ENCODE assay signal across 8 cellular contexts in the genomic region with DNA sequence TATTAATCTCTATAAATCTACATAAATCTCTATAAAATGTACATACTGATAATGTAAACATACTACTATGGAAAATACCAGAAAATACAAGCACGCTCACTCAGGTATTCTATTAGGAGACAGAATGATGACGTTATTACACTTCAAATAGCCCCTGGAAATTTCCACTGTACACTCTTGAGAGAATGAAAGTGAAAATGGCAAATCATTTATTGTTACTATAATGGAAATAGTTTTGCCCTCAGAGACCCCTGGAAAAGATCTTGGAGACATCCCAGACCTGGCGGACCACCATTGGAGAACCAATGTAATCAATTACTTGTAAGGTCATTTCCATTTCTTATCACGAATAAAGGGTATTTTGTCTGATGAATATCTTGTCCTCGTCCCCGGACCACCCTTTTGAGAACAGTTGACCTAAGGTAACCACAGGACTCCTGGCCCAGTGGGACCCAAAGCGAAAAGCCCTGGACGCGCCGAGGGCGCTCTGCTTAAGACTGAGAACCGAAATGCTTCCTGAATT. TPM values are rescaled to one million over a fixed set of nuclear protein-coding genes. Genes with fewer than 3 reads are reported as not detected.
DNase-seq lines count a peak whose midpoint lies in the region; ATAC-seq, FAIRE-seq and TF ChIP-seq lines count a peak whose summit lies in the region.

No MANE protein-coding gene starts in this region.

- H3K9me3 ChIP-seq in NT2/D1 (ENCODE audit: insufficient read depth, low read length) (no peaks in the 10 kb centered on the region), H1 (ENCODE audit: insufficient read depth in 2 of 2, low read depth in 1 of 2, low read length in 1 of 2) (no peaks in the 10 kb centered on the region)

- H3K9me3 Mint-ChIP-seq in activated CD4-positive, alpha-beta T cell treated with anti-CD3 and anti-CD28 coated beads for 36 hours (ENCODE audit: low read depth): no peaks in the 10 kb centered on the region
- H3K9me3 Mint-ChIP-seq in natural killer cell treated with Interleukin-12 subunit alpha and Interleukin-12 subunit beta and Interleukin-15 and Interleukin-18, amount 100 ng/mL, for 72 hours: no peaks in the 10 kb centered on the region

- peak overlapping the region; percentile 67 for H3K27ac Mint-ChIP-seq in activated CD4-positive, alpha-beta T cell treated with anti-CD3 and anti-CD28 coated beads for 36 hours
- H3K27ac Mint-ChIP-seq in natural killer cell treated with Interleukin-12 subunit alpha and Interleukin-12 subunit beta and Interleukin-15 and Interleukin-18, amount 100 ng/mL, for 72 hours: peak overlapping the region in 1 of 2 donors; percentile 70

- no peak overlapping the region for H3K23ac ChIP-seq in H1 (ENCODE audit: insufficient read length)

- CTCF ChIA-PET in activated CD4-positive, alpha-beta T cell treated with anti-CD3 and anti-CD28 coated beads for 36 hours (lab: Charles Lee): interaction anchor here (0.8 kb wide), 1 partner anchor 236 kb away, joined by 3 read pairs; no protein-coding TSS in a partner anchor
- CTCF ChIA-PET in H1 (lab: Charles Lee; ENCODE audit: partially characterized antibody): no interaction called here

- no peaks in the 10 kb centered on the region for H3K36me3 ChIP-seq in NT2/D1 (ENCODE audit: insufficient read depth, insufficient read length, low read length)
- no peaks in the 10 kb centered on the region for H3K36me3 ChIP-seq in H1 (ENCODE audit: control insufficient read depth in 2 of 4, insufficient read depth in 4 of 4, low read length in 3 of 4)

- no peaks in the 10 kb centered on the region for H3K79me1 ChIP-seq in H1 (ENCODE audit: low read depth, low read length)

- H3K27me3 ChIP-seq in NT2/D1 (ENCODE audit: insufficient read depth, insufficient read length) (peaks cover 39% of the 10 kb centered on the region), H1 (replicated peaks in 1 of 4; ENCODE audit: control insufficient read depth in 3 of 4, extremely low read depth in 1 of 4, insufficient read depth in 3 of 4, low read length in 3 of 4) (peaks cover 0 to 8% (median 5%) of the 10 kb centered on the region in 4 experiments; a peak in 5 of 7 replicates)

- H3K4ac ChIP-seq in H1 (replicated peaks; ENCODE audit: insufficient read length, low read depth, low read length): no peak overlapping the region

- 21% methylated on average over 12 of the region's 12 CpGs; no CpG with 5 or more reads in 1 of the 2 experiments for WGBS in H1 (ENCODE audit: extremely low coverage in 1 of 2, insufficient coverage in 1 of 2, insufficient read length in 1 of 2, insufficient replicate concordance in 2 of 2, low coverage in 1 of 2, low lambda C conversion rate in 2 of 2, missing lambda C conversion rate in 1 of 2), 2 experiments

- H3K4me1 ChIP-seq in NT2/D1 (ENCODE audit: insufficient read depth, insufficient read length) (no peaks in the 10 kb centered on the region), H1 (replicated peaks in 1 of 4; ENCODE audit: control insufficient read depth in 3 of 4, insufficient read depth in 4 of 4, low read length in 3 of 4) (peaks cover 0 to 4% (median 0%) of the 10 kb centered on the region in 4 experiments; a peak in 1 of 7 replicates)

- no peak for DNase-seq in activated CD4-positive, alpha-beta T cell treated with anti-CD3 and anti-CD28 coated beads for 36 hours
- DNase-seq in activated CD4-positive, alpha-beta T cell treated with anti-CD3 and anti-CD28 coated beads for 4 hours: no peak
- DNase-seq in HFF-Myc (ENCODE audit: extremely low read depth, low read depth) (no peak), NT2/D1 (ENCODE audit: low read depth, low spot score) (no peak), H1 (ENCODE audit: low read depth in 1 of 2, low spot score in 2 of 2) (no peak), COLO829 (ENCODE audit: low spot score) (no peak), NCI-H1930 (lab: John Stamatoyannopoulos, UW) (no peak)
- no peak for DNase-seq in natural killer cell treated with Interleukin-12 subunit alpha and Interleukin-12 subunit beta and Interleukin-15 and Interleukin-18, amount 100 ng/mL, for 72 hours (ENCODE audit: low spot score)

- ATAC-seq in activated CD4-positive, alpha-beta T cell treated with anti-CD3 and anti-CD28 coated beads for 36 hours: peak; percentile 32
- ATAC-seq in natural killer cell treated with Interleukin-12 subunit alpha and Interleukin-12 subunit beta and Interleukin-15 and Interleukin-18, amount 100 ng/mL, for 72 hours: peak in 1 of 2 donors; percentile 25

- H3K23me2 ChIP-seq in H1 (ENCODE audit: low read depth, low read length): peaks cover 6% of the 10 kb centered on the region; the same call in 1 of the 2 replicates

- peak overlapping the region; percentile 76 for H3K4me3 Mint-ChIP-seq in activated CD4-positive, alpha-beta T cell treated with anti-CD3 and anti-CD28 coated beads for 36 hours
- H3K4me3 Mint-ChIP-seq in natural killer cell treated with Interleukin-12 subunit alpha and Interleukin-12 subunit beta and Interleukin-15 and Interleukin-18, amount 100 ng/mL, for 72 hours: peak overlapping the region; percentile 89

- TF ChIP-seq POLR2A in H1 (IDR thresholded peaks at IDR 0.05; ENCODE audit: control extremely low read depth in 1 of 2, low read depth in 2 of 2, low read length in 2 of 2): no peak

- H4K8ac ChIP-seq in H1 (ENCODE audit: extremely low read depth, insufficient read depth, low read length): peak overlapping the region; percentile 62; the same call in 1 of the 2 replicates

- H3K36me3 Mint-ChIP-seq in activated CD4-positive, alpha-beta T cell treated with anti-CD3 and anti-CD28 coated beads for 36 hours (ENCODE audit: low read depth): no peaks in the 10 kb centered on the region
- no peaks in the 10 kb centered on the region for H3K36me3 Mint-ChIP-seq in natural killer cell treated with Interleukin-12 subunit alpha and Interleukin-12 subunit beta and Interleukin-15 and Interleukin-18, amount 100 ng/mL, for 72 hours

- H2BK12ac ChIP-seq in H1 (ENCODE audit: low read depth, low read length): no peak overlapping the region

- no peak overlapping the region for H2BK20ac ChIP-seq in H1 (ENCODE audit: low read length)

- H4K5ac ChIP-seq in H1 (ENCODE audit: insufficient read length, low read depth, low read length): no peak overlapping the region

- no peak overlapping the region for H3K27ac ChIP-seq in H1 (ENCODE audit: low read depth, low read length)

- no peak overlapping the region for H4K91ac ChIP-seq in H1 (replicated peaks; ENCODE audit: insufficient read length, low read length)

- peak overlapping the region; percentile 38 for H3K4me3 ChIP-seq in HFF-Myc (replicated peaks; ENCODE audit: low read depth, low read length)
- H3K4me3 ChIP-seq in NT2/D1 (ENCODE audit: insufficient read length, low read depth): peak overlapping the region; percentile 57
- H3K4me3 ChIP-seq in H1 (ENCODE audit: extremely low read depth in 1 of 4, insufficient read depth in 2 of 4, low read depth in 3 of 4, low read length in 4 of 4): peak overlapping the region; percentile 53 to 75 (median 70)

- no peak overlapping the region for H2BK15ac ChIP-seq in H1 (ENCODE audit: low read length)

- TF ChIP-seq CTCF in HFF-Myc (IDR thresholded peaks at IDR 0.05; ENCODE audit: low read depth, low read length, missing control alignments) (no peak), H1 (IDR thresholded peaks at IDR 0.05; ENCODE audit: control extremely low read depth in 1 of 3, insufficient read depth in 1 of 3, low read depth in 1 of 3, low read length in 3 of 3) (no peak)

- peaks cover 4% of the 10 kb centered on the region for H3K4me1 Mint-ChIP-seq in activated CD4-positive, alpha-beta T cell treated with anti-CD3 and anti-CD28 coated beads for 36 hours
- peaks cover 4 to 7% of the 10 kb centered on the region in 2 donors for H3K4me1 Mint-ChIP-seq in natural killer cell treated with Interleukin-12 subunit alpha and Interleukin-12 subunit beta and Interleukin-15 and Interleukin-18, amount 100 ng/mL, for 72 hours (ENCODE audit: low read depth in 2 of 2)

- no peak overlapping the region for H3K56ac ChIP-seq in H1 (replicated peaks; ENCODE audit: insufficient read length, low read depth, low read length)

- TF ChIP-seq EP300 in H1 (IDR thresholded peaks at IDR 0.05; ENCODE audit: borderline replicate concordance in 1 of 2, low read depth in 2 of 2, low read length in 2 of 2): no peak

- TF ChIP-seq RAD21 in H1 (IDR thresholded peaks at IDR 0.05 in 1 of 2, conservative IDR thresholded peaks at IDR 0.05 in 1 of 2; ENCODE audit: low read depth in 2 of 2, low read length in 2 of 2): no peak

- peak; percentile 13 for FAIRE-seq in H1 (lab: Jason Lieb, UNC)

- peak overlapping the region; percentile 68 to 92 for H3K4me2 ChIP-seq in H1 (ENCODE audit: insufficient read depth in 1 of 2, low read depth in 2 of 2, low read length in 2 of 2)

- intact Hi-C loops in activated CD4-positive, alpha-beta T cell treated with anti-CD3 and anti-CD28 coated beads for 36 hours (cut with DNase I, micrococcal nuclease): loop anchor here in 1 of 2 experiments (2.0 kb wide), 1 partner anchor 64 kb away; a partner anchor contains a TSS

- peak overlapping the region; percentile 38; the same call in 1 of the 2 replicates for H3K18ac ChIP-seq in H1 (ENCODE audit: extremely low read depth, low read length)

- H3K79me2 ChIP-seq in H1 (ENCODE audit: control insufficient read depth in 1 of 2, insufficient read depth in 2 of 2, low read length in 2 of 2): no peaks in the 10 kb centered on the region

- H2BK5ac ChIP-seq in H1 (ENCODE audit: low read depth, low read length): no peak overlapping the region

- peak overlapping the region; percentile 79 for H2AFZ ChIP-seq in H1 (ENCODE audit: low read length)

- no peak overlapping the region for H2AK5ac ChIP-seq in H1 (ENCODE audit: low read depth, low read length)

- no peak overlapping the region for H3K9ac ChIP-seq in NT2/D1 (ENCODE audit: insufficient read length, low read depth)
- peak overlapping the region in 3 of 4 experiments; percentile 8 to 53 (median 48); a peak in 5 of 7 replicates for H3K9ac ChIP-seq in H1 (replicated peaks in 1 of 4; ENCODE audit: extremely low read depth in 1 of 4, low read depth in 3 of 4, low read length in 3 of 4)

- POLR2A ChIA-PET in activated CD4-positive, alpha-beta T cell treated with anti-CD3 and anti-CD28 coated beads for 36 hours (lab: Charles Lee): no interaction called here
- POLR2A ChIA-PET in H1 (lab: Charles Lee; ENCODE audit: partially characterized antibody): interaction anchor here (1.6 kb wide), 1 partner anchor 10 kb away, joined by 5 read pairs; no protein-coding TSS in a partner anchor

- no peak overlapping the region for H2BK120ac ChIP-seq in H1 (replicated peaks; ENCODE audit: low read depth, low read length)

- H3K27me3 Mint-ChIP-seq in activated CD4-positive, alpha-beta T cell treated with anti-CD3 and anti-CD28 coated beads for 36 hours: peaks cover 36% of the 10 kb centered on the region
- H3K27me3 Mint-ChIP-seq in natural killer cell treated with Interleukin-12 subunit alpha and Interleukin-12 subunit beta and Interleukin-15 and Interleukin-18, amount 100 ng/mL, for 72 hours: peaks cover 12 to 19% of the 10 kb centered on the region in 2 donors

- H4K20me1 ChIP-seq in H1 (replicated peaks in 1 of 2; ENCODE audit: control insufficient read depth in 1 of 2, insufficient read depth in 2 of 2, low read length in 2 of 2): no peaks in the 10 kb centered on the region

- no peak overlapping the region for H3K14ac ChIP-seq in H1 (ENCODE audit: insufficient read length)

RNA-seq across cellular contexts. Expression of a gene that starts 0.5 kb away (rescaled TPM):
- under 1 TPM; 0.18 to 0.23 TPM for total RNA-seq in activated CD4-positive, alpha-beta T cell treated with anti-CD3 and anti-CD28 coated beads for 36 hours
- total RNA-seq in H1 (2021; fragmentation: NEBNext Ultra II Directional; extraction: Animal tissue kit (Norgen Biotek cat#: 25700)): 1.3 and 1.7 TPM in 2 replicates
- polyA plus RNA-seq in H1 (2011; rRNA removed): 0.50 and 0.65 TPM in 2 replicates
- polyA plus RNA-seq in H1 (2011; cell fraction: cytosol; rRNA removed): 0.54 TPM
- 0.60 TPM for polyA plus RNA-seq in H1 (2011; cell fraction: nucleus; rRNA removed)
- polyA plus RNA-seq in H1 (2012, experiment 1 of 2): 0.55 to 0.99 TPM (median 0.66 TPM) in 4 replicates
- 0.34 TPM for polyA plus RNA-seq in H1 (2012, experiment 2 of 2)
- 1.0 TPM for polyA plus RNA-seq in H1 (2013, experiment 1 of 2)
- polyA plus RNA-seq in H1 (2013, experiment 2 of 2): 1.2 TPM
- polyA minus RNA-seq in H1 (2011; rRNA and poly(A)+ RNA removed): 0.85 and 0.88 TPM in 2 replicates
- polyA minus RNA-seq in H1 (2011; cell fraction: cytosol; rRNA and poly(A)+ RNA removed): 0.95 TPM
- 1.6 TPM for polyA minus RNA-seq in H1 (2011; cell fraction: nucleus; rRNA and poly(A)+ RNA removed)
- 1 to 10 TPM in 1 of 2 donors, under 1 TPM in 1; 0.67 to 1.8 TPM for total RNA-seq in natural killer cell treated with Interleukin-12 subunit alpha and Interleukin-12 subunit beta and Interleukin-15 and Interleukin-18, amount 100 ng/mL, for 72 hours

RNA-seq across cellular contexts. Expression of a gene that starts 34.8 kb away (rescaled TPM):
- total RNA-seq in activated CD4-positive, alpha-beta T cell treated with anti-CD3 and anti-CD28 coated beads for 36 hours: not detected
- not detected in 2 replicates for total RNA-seq in H1 (2021; fragmentation: NEBNext Ultra II Directional; extraction: Animal tissue kit (Norgen Biotek cat#: 25700))
- polyA plus RNA-seq in H1 (2011; rRNA removed): not detected in 2 replicates
- polyA plus RNA-seq in H1 (2011; cell fraction: cytosol; rRNA removed): not detected
- not detected for polyA plus RNA-seq in H1 (2011; cell fraction: nucleus; rRNA removed)
- 0.21 TPM in 1 of 4 replicates, not detected in the others for polyA plus RNA-seq in H1 (2012, experiment 1 of 2)
- polyA plus RNA-seq in H1 (2012, experiment 2 of 2): not detected
- 0.02 TPM for polyA plus RNA-seq in H1 (2013, experiment 1 of 2)
- polyA plus RNA-seq in H1 (2013, experiment 2 of 2): not detected
- polyA minus RNA-seq in H1 (2011; rRNA and poly(A)+ RNA removed): not detected in 2 replicates
- not detected for polyA minus RNA-seq in H1 (2011; cell fraction: cytosol; rRNA and poly(A)+ RNA removed)
- 0.10 TPM for polyA minus RNA-seq in H1 (2011; cell fraction: nucleus; rRNA and poly(A)+ RNA removed)
- total RNA-seq in natural killer cell treated with Interleukin-12 subunit alpha and Interleukin-12 subunit beta and Interleukin-15 and Interleukin-18, amount 100 ng/mL, for 72 hours: under 1 TPM in 1 of 2 donors, not detected in 1; 0.10 TPM
